In the genomic region with DNA sequence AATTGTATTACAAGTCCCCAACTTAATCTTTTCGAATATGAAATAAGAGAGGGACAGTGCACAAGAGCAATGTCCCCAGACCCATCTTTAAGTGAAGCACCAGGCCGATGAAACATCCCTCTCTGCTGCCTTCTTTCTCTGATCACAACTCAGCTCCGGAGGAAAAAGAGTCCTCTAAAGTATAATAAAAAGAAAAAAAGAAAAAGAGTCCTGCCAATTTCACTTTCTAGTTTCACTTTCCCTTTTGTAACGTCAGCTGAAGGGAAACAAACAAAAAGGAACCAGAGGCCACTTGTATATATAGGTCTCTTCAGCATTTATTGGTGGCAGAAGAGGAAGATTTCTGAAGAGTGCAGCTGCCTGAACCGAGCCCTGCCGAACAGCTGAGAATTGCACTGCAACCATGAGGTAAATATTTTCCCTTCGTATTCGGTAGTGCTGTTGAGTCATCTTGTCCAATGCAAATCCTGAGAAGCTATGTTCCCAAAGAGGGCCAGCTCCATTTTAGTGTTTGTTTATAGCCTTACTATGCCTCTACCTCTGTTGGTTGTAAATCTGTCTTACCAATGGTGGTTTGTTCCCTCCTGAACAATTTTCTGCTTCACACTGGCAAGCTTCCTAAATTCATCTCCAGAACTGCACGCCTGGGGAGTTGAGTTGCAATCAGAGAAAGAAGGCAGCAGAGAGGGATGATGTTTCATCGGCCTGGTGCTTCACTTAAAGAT, we compare ENCODE assay signal across 1 cellular context.
TF ChIP-seq lines count a peak whose summit lies in the region.

A gene with protein sequence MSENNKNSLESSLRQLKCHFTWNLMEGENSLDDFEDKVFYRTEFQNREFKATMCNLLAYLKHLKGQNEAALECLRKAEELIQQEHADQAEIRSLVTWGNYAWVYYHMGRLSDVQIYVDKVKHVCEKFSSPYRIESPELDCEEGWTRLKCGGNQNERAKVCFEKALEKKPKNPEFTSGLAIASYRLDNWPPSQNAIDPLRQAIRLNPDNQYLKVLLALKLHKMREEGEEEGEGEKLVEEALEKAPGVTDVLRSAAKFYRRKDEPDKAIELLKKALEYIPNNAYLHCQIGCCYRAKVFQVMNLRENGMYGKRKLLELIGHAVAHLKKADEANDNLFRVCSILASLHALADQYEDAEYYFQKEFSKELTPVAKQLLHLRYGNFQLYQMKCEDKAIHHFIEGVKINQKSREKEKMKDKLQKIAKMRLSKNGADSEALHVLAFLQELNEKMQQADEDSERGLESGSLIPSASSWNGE (plus strand): TSS at position 326 of the 725 bp plus-strand sequence. CDS start 78 bp downstream, at position 404.

TF ChIP-seq in H1, 55 proteins besides CTCF, POLR2A, EP300 and RAD21 (continued from another document):
- TF ChIP-seq, protein P1, sequence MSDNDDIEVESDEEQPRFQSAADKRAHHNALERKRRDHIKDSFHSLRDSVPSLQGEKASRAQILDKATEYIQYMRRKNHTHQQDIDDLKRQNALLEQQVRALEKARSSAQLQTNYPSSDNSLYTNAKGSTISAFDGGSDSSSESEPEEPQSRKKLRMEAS (IDR thresholded peaks at IDR 0.05), result no peak
- TF ChIP-seq SIRT6 (IDR thresholded peaks at IDR 0.05; ENCODE audit: low read length) (no peak), GABPA (IDR thresholded peaks at IDR 0.05; ENCODE audit: borderline replicate concordance, insufficient read depth, low read length) (no peak)
